In genomic region chr12:45991289-45992249, GRCh38 we compare ENCODE assay signal across 1 cellular context.
TF ChIP-seq lines count a peak whose summit lies in the region.

No MANE protein-coding gene starts in this region.

TF ChIP-seq in K562, 482 proteins besides CTCF, POLR2A, EP300 and RAD21 (continued from another document and continues in another):
- TF ChIP-seq, protein P1, sequence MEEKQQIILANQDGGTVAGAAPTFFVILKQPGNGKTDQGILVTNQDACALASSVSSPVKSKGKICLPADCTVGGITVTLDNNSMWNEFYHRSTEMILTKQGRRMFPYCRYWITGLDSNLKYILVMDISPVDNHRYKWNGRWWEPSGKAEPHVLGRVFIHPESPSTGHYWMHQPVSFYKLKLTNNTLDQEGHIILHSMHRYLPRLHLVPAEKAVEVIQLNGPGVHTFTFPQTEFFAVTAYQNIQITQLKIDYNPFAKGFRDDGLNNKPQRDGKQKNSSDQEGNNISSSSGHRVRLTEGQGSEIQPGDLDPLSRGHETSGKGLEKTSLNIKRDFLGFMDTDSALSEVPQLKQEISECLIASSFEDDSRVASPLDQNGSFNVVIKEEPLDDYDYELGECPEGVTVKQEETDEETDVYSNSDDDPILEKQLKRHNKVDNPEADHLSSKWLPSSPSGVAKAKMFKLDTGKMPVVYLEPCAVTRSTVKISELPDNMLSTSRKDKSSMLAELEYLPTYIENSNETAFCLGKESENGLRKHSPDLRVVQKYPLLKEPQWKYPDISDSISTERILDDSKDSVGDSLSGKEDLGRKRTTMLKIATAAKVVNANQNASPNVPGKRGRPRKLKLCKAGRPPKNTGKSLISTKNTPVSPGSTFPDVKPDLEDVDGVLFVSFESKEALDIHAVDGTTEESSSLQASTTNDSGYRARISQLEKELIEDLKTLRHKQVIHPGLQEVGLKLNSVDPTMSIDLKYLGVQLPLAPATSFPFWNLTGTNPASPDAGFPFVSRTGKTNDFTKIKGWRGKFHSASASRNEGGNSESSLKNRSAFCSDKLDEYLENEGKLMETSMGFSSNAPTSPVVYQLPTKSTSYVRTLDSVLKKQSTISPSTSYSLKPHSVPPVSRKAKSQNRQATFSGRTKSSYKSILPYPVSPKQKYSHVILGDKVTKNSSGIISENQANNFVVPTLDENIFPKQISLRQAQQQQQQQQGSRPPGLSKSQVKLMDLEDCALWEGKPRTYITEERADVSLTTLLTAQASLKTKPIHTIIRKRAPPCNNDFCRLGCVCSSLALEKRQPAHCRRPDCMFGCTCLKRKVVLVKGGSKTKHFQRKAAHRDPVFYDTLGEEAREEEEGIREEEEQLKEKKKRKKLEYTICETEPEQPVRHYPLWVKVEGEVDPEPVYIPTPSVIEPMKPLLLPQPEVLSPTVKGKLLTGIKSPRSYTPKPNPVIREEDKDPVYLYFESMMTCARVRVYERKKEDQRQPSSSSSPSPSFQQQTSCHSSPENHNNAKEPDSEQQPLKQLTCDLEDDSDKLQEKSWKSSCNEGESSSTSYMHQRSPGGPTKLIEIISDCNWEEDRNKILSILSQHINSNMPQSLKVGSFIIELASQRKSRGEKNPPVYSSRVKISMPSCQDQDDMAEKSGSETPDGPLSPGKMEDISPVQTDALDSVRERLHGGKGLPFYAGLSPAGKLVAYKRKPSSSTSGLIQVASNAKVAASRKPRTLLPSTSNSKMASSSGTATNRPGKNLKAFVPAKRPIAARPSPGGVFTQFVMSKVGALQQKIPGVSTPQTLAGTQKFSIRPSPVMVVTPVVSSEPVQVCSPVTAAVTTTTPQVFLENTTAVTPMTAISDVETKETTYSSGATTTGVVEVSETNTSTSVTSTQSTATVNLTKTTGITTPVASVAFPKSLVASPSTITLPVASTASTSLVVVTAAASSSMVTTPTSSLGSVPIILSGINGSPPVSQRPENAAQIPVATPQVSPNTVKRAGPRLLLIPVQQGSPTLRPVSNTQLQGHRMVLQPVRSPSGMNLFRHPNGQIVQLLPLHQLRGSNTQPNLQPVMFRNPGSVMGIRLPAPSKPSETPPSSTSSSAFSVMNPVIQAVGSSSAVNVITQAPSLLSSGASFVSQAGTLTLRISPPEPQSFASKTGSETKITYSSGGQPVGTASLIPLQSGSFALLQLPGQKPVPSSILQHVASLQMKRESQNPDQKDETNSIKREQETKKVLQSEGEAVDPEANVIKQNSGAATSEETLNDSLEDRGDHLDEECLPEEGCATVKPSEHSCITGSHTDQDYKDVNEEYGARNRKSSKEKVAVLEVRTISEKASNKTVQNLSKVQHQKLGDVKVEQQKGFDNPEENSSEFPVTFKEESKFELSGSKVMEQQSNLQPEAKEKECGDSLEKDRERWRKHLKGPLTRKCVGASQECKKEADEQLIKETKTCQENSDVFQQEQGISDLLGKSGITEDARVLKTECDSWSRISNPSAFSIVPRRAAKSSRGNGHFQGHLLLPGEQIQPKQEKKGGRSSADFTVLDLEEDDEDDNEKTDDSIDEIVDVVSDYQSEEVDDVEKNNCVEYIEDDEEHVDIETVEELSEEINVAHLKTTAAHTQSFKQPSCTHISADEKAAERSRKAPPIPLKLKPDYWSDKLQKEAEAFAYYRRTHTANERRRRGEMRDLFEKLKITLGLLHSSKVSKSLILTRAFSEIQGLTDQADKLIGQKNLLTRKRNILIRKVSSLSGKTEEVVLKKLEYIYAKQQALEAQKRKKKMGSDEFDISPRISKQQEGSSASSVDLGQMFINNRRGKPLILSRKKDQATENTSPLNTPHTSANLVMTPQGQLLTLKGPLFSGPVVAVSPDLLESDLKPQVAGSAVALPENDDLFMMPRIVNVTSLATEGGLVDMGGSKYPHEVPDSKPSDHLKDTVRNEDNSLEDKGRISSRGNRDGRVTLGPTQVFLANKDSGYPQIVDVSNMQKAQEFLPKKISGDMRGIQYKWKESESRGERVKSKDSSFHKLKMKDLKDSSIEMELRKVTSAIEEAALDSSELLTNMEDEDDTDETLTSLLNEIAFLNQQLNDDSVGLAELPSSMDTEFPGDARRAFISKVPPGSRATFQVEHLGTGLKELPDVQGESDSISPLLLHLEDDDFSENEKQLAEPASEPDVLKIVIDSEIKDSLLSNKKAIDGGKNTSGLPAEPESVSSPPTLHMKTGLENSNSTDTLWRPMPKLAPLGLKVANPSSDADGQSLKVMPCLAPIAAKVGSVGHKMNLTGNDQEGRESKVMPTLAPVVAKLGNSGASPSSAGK (IDR thresholded peaks at IDR 0.05), result peak; percentile 92
- no peak for TF ChIP-seq NFE2 (IDR thresholded peaks at IDR 0.05; ENCODE audit: low read depth)
- TF ChIP-seq AFF4 (CRISPR knock-in tag; IDR thresholded peaks at IDR 0.05), result peak; percentile 76; the same call in 1 of the 2 replicates
- peak; percentile 17 to 41; a peak in 1 of 4 replicates for TF ChIP-seq NONO (IDR thresholded peaks at IDR 0.05; ENCODE audit: low read depth in 2 of 2, low read length in 1 of 2)
- TF ChIP-seq PML (IDR thresholded peaks at IDR 0.05; ENCODE audit: low read length), result peak; percentile 14; the same call in 1 of the 2 replicates
- peak; percentile 24; the same call in 1 of the 2 replicates for TF ChIP-seq KHSRP (IDR thresholded peaks at IDR 0.05)
- TF ChIP-seq ZNF24 (IDR thresholded peaks at IDR 0.05), result peak; percentile 78
- TF ChIP-seq RCOR1 (IDR thresholded peaks at IDR 0.05; ENCODE audit: borderline replicate concordance in 1 of 2, low read depth in 2 of 2, low read length in 2 of 2), result 0 out of 4 replicates have a peak, but pooled peaks of 1 of the 2 experiments have one; percentile 44
- TF ChIP-seq HDAC1 (IDR thresholded peaks at IDR 0.05), result peak in 1 of 2 experiments; percentile 96; a peak in 2 of 4 replicates
- peak; percentile 31 for TF ChIP-seq SAP30 (IDR thresholded peaks at IDR 0.05; ENCODE audit: borderline replicate concordance, insufficient read depth, low read depth, low read length, poor library complexity, severe bottlenecking)
- TF ChIP-seq, protein P2, sequence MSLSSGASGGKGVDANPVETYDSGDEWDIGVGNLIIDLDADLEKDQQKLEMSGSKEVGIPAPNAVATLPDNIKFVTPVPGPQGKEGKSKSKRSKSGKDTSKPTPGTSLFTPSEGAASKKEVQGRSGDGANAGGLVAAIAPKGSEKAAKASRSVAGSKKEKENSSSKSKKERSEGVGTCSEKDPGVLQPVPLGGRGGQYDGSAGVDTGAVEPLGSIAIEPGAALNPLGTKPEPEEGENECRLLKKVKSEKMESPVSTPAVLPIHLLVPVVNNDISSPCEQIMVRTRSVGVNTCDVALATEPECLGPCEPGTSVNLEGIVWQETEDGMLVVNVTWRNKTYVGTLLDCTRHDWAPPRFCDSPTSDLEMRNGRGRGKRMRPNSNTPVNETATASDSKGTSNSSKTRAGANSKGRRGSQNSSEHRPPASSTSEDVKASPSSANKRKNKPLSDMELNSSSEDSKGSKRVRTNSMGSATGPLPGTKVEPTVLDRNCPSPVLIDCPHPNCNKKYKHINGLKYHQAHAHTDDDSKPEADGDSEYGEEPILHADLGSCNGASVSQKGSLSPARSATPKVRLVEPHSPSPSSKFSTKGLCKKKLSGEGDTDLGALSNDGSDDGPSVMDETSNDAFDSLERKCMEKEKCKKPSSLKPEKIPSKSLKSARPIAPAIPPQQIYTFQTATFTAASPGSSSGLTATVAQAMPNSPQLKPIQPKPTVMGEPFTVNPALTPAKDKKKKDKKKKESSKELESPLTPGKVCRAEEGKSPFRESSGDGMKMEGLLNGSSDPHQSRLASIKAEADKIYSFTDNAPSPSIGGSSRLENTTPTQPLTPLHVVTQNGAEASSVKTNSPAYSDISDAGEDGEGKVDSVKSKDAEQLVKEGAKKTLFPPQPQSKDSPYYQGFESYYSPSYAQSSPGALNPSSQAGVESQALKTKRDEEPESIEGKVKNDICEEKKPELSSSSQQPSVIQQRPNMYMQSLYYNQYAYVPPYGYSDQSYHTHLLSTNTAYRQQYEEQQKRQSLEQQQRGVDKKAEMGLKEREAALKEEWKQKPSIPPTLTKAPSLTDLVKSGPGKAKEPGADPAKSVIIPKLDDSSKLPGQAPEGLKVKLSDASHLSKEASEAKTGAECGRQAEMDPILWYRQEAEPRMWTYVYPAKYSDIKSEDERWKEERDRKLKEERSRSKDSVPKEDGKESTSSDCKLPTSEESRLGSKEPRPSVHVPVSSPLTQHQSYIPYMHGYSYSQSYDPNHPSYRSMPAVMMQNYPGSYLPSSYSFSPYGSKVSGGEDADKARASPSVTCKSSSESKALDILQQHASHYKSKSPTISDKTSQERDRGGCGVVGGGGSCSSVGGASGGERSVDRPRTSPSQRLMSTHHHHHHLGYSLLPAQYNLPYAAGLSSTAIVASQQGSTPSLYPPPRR (CRISPR knock-in tag; IDR thresholded peaks at IDR 0.05; ENCODE audit: borderline replicate concordance), result peak; percentile 42; the same call in 1 of the 2 replicates
- TF ChIP-seq MAFK (IDR thresholded peaks at IDR 0.05; ENCODE audit: low read length), result no peak
- peak; percentile 80 for TF ChIP-seq POLR2H (tag; IDR thresholded peaks at IDR 0.05; ENCODE audit: low read depth)
- TF ChIP-seq NR2C1 (IDR thresholded peaks at IDR 0.05), result no peak
- peak; percentile 10; the same call in 1 of the 2 replicates for TF ChIP-seq NR2C1 (tag; IDR thresholded peaks at IDR 0.05)
- no peak for TF ChIP-seq ZKSCAN1 (IDR thresholded peaks at IDR 0.05; ENCODE audit: low read depth, low read length)
- no peak for TF ChIP-seq MBD1 (CRISPR knock-in tag; IDR thresholded peaks at IDR 0.05)
- 0 out of 4 replicates have a peak, but pooled peaks of 1 of the 2 experiments have one; percentile 18 for TF ChIP-seq MLX (CRISPR knock-in tag; conservative IDR thresholded peaks at IDR 0.05)
- 0 out of 4 replicates have a peak, but pooled peaks of 1 of the 2 experiments have one; percentile 48 for TF ChIP-seq SIN3A (IDR thresholded peaks at IDR 0.05; ENCODE audit: borderline replicate concordance in 2 of 2, control insufficient read depth in 1 of 2, low read depth in 2 of 2, low read length in 2 of 2)
- TF ChIP-seq NCOA1 (IDR thresholded peaks at IDR 0.05; ENCODE audit: low read depth), result peak; percentile 28; the same call in 1 of the 2 replicates
- peak; percentile 83; the same call in 1 of the 2 replicates for TF ChIP-seq HLTF (IDR thresholded peaks at IDR 0.05)
- no peak for TF ChIP-seq ARNT (IDR thresholded peaks at IDR 0.05)
- TF ChIP-seq LEF1 (IDR thresholded peaks at IDR 0.05), result peak; percentile 51
- TF ChIP-seq, protein P3, sequence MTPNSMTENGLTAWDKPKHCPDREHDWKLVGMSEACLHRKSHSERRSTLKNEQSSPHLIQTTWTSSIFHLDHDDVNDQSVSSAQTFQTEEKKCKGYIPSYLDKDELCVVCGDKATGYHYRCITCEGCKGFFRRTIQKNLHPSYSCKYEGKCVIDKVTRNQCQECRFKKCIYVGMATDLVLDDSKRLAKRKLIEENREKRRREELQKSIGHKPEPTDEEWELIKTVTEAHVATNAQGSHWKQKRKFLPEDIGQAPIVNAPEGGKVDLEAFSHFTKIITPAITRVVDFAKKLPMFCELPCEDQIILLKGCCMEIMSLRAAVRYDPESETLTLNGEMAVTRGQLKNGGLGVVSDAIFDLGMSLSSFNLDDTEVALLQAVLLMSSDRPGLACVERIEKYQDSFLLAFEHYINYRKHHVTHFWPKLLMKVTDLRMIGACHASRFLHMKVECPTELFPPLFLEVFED (CRISPR knock-in tag; conservative IDR thresholded peaks at IDR 0.05), result no peak; the same call in 1 of the 2 replicates
- peak; percentile 77 for TF ChIP-seq GMEB1 (CRISPR knock-in tag; IDR thresholded peaks at IDR 0.05)
- TF ChIP-seq TEAD4 (IDR thresholded peaks at IDR 0.05; ENCODE audit: low read length), result peak; percentile 46; the same call in 1 of the 2 replicates
- no peak for TF ChIP-seq TEAD4 (CRISPR knock-in tag; IDR thresholded peaks at IDR 0.05; ENCODE audit: borderline replicate concordance)
